ENCODE assay signal across 1 cellular context in genomic region chr7:65397730-65398142, GRCh38.
TF ChIP-seq lines count a peak whose summit lies in the region.

No MANE protein-coding gene starts in this region.

TF ChIP-seq in GM23338, 12 proteins besides CTCF, POLR2A, EP300 and RAD21 (continued from another document):
- no peak for TF ChIP-seq ETS1 (IDR thresholded peaks at IDR 0.05)
- TF ChIP-seq POLR2AphosphoS5 (IDR thresholded peaks at IDR 0.05; ENCODE audit: low read depth), result no peak
- no peak for TF ChIP-seq CREB1 (CRISPR knock-in tag; IDR thresholded peaks at IDR 0.05; ENCODE audit: low read depth)
- TF ChIP-seq EZH2phosphoT487 (IDR thresholded peaks at IDR 0.05; ENCODE audit: unreplicated experiment), result no peak
- no peak for TF ChIP-seq ZNF462 (CRISPR knock-in tag; IDR thresholded peaks at IDR 0.05)
